In genomic region chr7:34755008-34755407, GRCh38 we compare ENCODE assay signal across 1 cellular context.
TF ChIP-seq lines count a peak whose summit lies in the region.

No MANE protein-coding gene starts in this region.

TF ChIP-seq in GM12878, 131 proteins besides CTCF, POLR2A, EP300 and RAD21 (continued from another document):
- TF ChIP-seq, protein P1, sequence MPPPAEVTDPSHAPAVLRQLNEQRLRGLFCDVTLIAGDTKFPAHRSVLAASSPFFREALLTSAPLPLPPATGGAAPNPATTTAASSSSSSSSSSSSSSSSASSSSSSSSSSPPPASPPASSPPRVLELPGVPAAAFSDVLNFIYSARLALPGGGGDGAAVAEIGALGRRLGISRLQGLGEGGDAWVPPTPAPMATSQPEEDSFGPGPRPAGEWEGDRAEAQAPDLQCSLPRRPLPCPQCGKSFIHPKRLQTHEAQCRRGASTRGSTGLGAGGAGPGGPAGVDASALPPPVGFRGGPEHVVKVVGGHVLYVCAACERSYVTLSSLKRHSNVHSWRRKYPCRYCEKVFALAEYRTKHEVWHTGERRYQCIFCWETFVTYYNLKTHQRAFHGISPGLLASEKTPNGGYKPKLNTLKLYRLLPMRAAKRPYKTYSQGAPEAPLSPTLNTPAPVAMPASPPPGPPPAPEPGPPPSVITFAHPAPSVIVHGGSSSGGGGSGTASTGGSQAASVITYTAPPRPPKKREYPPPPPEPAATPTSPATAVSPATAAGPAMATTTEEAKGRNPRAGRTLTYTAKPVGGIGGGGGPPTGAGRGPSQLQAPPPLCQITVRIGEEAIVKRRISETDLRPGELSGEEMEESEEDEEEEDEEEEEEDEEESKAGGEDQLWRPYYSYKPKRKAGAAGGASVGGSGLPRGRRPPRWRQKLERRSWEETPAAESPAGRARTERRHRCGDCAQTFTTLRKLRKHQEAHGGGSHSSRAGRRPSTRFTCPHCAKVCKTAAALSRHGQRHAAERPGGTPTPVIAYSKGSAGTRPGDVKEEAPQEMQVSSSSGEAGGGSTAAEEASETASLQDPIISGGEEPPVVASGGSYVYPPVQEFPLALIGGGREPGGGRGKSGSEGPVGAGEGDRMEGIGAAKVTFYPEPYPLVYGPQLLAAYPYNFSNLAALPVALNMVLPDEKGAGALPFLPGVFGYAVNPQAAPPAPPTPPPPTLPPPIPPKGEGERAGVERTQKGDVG (CRISPR knock-in tag; IDR thresholded peaks at IDR 0.05) = no peak
- TF ChIP-seq GATAD2B (conservative IDR thresholded peaks at IDR 0.05; ENCODE audit: low read depth) = peak; percentile 90
- no peak for TF ChIP-seq ATF2 (IDR thresholded peaks at IDR 0.05; ENCODE audit: low read length)
- TF ChIP-seq MAX (IDR thresholded peaks at IDR 0.05; ENCODE audit: low read depth, low read length) = no peak
- TF ChIP-seq MEF2A (IDR thresholded peaks at IDR 0.05; ENCODE audit: insufficient read depth, low read depth, low read length) = no peak
- no peak for TF ChIP-seq CHD1 (IDR thresholded peaks at IDR 0.05; ENCODE audit: low read depth, low read length)
- TF ChIP-seq, protein P2, sequence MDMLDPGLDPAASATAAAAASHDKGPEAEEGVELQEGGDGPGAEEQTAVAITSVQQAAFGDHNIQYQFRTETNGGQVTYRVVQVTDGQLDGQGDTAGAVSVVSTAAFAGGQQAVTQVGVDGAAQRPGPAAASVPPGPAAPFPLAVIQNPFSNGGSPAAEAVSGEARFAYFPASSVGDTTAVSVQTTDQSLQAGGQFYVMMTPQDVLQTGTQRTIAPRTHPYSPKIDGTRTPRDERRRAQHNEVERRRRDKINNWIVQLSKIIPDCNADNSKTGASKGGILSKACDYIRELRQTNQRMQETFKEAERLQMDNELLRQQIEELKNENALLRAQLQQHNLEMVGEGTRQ (IDR thresholded peaks at IDR 0.05; ENCODE audit: borderline replicate concordance, low read depth, low read length) = no peak
